Comparison of ENCODE assay signal across 20 cellular contexts in the genomic region with DNA sequence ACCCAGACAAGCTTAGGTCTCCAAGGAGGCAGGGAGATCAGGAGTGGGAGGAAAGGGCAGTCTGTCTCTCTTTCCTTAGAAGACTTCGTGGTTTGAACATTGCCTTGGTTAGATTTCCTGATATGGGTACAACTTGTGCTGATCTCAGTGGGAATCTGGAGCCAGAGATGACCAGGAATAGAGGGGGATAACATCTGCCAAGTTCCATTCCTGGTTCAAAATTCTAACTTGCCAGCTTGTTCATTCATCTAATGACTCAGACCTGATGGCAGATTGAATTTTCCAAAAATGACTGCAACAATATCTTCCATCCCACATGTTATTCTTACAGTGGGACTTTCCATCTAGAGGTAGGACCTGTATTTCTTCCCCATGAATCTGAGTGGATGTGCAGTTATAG.
"Had no signal": no experiment of that assay in that cellular context is flagged by ENCODE, and none has a peak within 500 bp of the region (broad histone marks: within the 10 kb centered on the region; RNA-seq: fewer than 3 reads in every experiment).

No MANE protein-coding gene starts in this region.

- H3K4me2 ChIP-seq: hepatocyte had no signal

- H3K9me3 Mint-ChIP-seq: dendritic cell treated with granulocyte-macrophage colony-stimulating factor and Interleukin-4, amounts not matched to agents 40 ng/mL and 50 ng/mL, for 4 days; type B pancreatic cell had no signal

- H3K4me1 ChIP-seq: breast epithelium, left lung, parathyroid adenoma had no signal

- H3K36me3 Mint-ChIP-seq: activated naive CD8-positive, alpha-beta T cell; naive B cell; stimulated activated memory B cell treated with anti-CD40 and anti-IgM and Interleukin-4, amounts not matched to agents 10 μg/mL and 1 μg/mL and 100 μg/mL, for 72 hours; type B pancreatic cell had no signal

- H3K4me3 Mint-ChIP-seq: activated B cell treated with CpG ODN at 0.5 μM for 24 hours; activated naive CD8-positive, alpha-beta T cell; activated T-cell treated with anti-CD3 and anti-CD28 coated beads, Interleukin-2, amount 50 U/mL, for 72 hours; dendritic cell treated with granulocyte-macrophage colony-stimulating factor and Interleukin-4, amounts not matched to agents 40 ng/mL and 50 ng/mL, for 4 days; naive B cell; stimulated activated memory B cell treated with anti-CD40 and anti-IgM and Interleukin-4, amounts not matched to agents 10 μg/mL and 1 μg/mL and 100 μg/mL, for 72 hours; type B pancreatic cell had no signal

- H3K4me3 ChIP-seq: breast epithelium, hepatocyte, left lung had no signal

- H3K79me2 ChIP-seq: hepatocyte, parathyroid adenoma had no signal

- H3K27ac ChIP-seq: breast epithelium, hepatocyte, left lung, parathyroid adenoma had no signal

- H3K9ac ChIP-seq: parathyroid adenoma had no signal

- H3K9me3 ChIP-seq: left lung had no signal

- H3K36me3 ChIP-seq: breast epithelium, left lung had no signal

- H3K4me1 Mint-ChIP-seq: activated B cell treated with CpG ODN at 0.5 μM for 24 hours; naive B cell; stimulated activated memory B cell treated with anti-CD40 and anti-IgM and Interleukin-4, amounts not matched to agents 10 μg/mL and 1 μg/mL and 100 μg/mL, for 72 hours had no signal

- H3K27ac Mint-ChIP-seq: activated B cell treated with CpG ODN at 0.5 μM for 24 hours; activated naive CD8-positive, alpha-beta T cell; activated T-cell treated with anti-CD3 and anti-CD28 coated beads, Interleukin-2, amount 50 U/mL, for 72 hours; dendritic cell treated with granulocyte-macrophage colony-stimulating factor and Interleukin-4, amounts not matched to agents 40 ng/mL and 50 ng/mL, for 4 days; naive B cell; stimulated activated memory B cell treated with anti-CD40 and anti-IgM and Interleukin-4, amounts not matched to agents 10 μg/mL and 1 μg/mL and 100 μg/mL, for 72 hours; type B pancreatic cell had no signal

- DNase-seq: activated B cell treated with CpG ODN at 0.5 μM for 24 hours; activated CD4-positive, alpha-beta T cell treated with anti-CD3 and anti-CD28 coated beads for 48 hours; activated CD8-positive, alpha-beta memory T cell treated with anti-CD3 and anti-CD28 coated beads, Interleukin-2, amount 50 U/mL, for 48 hours; activated gamma-delta T cell; activated T-cell treated with anti-CD3 and anti-CD28 coated beads, Interleukin-2, amount 50 U/mL, for 72 hours; amniotic stem cell; cerebellar nuclear complex; effector memory CD4-positive, alpha-beta T cell; left lung; naive B cell; stimulated activated CD4-positive, alpha-beta T cell treated with anti-CD3 and anti-CD28 coated beads, Interleukin-2, amount 100 ng/mL, for 48 hours; substantia nigra; T-helper 2 cell had no signal

- H2AFZ ChIP-seq: hepatocyte, parathyroid adenoma had no signal
